In genomic region chr5:178338126-178338749, GRCh38 we compare ENCODE assay signal across 10 cellular contexts.
"Had no signal": no experiment of that assay in that cellular context is flagged by ENCODE, and none has a peak within 500 bp of the region (broad histone marks: within the 10 kb centered on the region; RNA-seq: fewer than 3 reads in every experiment).

No MANE protein-coding gene starts in this region.

- H3K9me3 Mint-ChIP-seq: naive B cell; stimulated activated naive CD8-positive, alpha-beta T cell treated with anti-CD3 and anti-CD28 coated beads, Interleukin-15, Interleukin-2, amounts not matched to agents 100 ng/mL and 50 ng/mL, for 24 hours had no signal

- H3K27me3 Mint-ChIP-seq: activated naive CD8-positive, alpha-beta T cell; stimulated activated naive CD8-positive, alpha-beta T cell treated with anti-CD3 and anti-CD28 coated beads, Interleukin-15, Interleukin-2, amounts not matched to agents 100 ng/mL and 50 ng/mL, for 24 hours had no signal

- DNase-seq: dermis blood vessel endothelial cell; effector memory CD4-positive, alpha-beta T cell; heart right ventricle; naive B cell; stimulated activated CD4-positive, alpha-beta T cell treated with anti-CD3 and anti-CD28 coated beads, Interleukin-15, amount 100 ng/mL, for 24 hours; stimulated activated CD4-positive, alpha-beta T cell treated with anti-CD3 and anti-CD28 coated beads, Interleukin-2, amount 100 ng/mL, for 48 hours; T1000; transverse colon had no signal

- H3K4me3 Mint-ChIP-seq: activated naive CD8-positive, alpha-beta T cell; naive B cell; stimulated activated naive CD8-positive, alpha-beta T cell treated with anti-CD3 and anti-CD28 coated beads, Interleukin-15, Interleukin-2, amounts not matched to agents 100 ng/mL and 50 ng/mL, for 24 hours had no signal

- H3K27ac Mint-ChIP-seq: activated naive CD8-positive, alpha-beta T cell; stimulated activated naive CD8-positive, alpha-beta T cell treated with anti-CD3 and anti-CD28 coated beads, Interleukin-15, Interleukin-2, amounts not matched to agents 100 ng/mL and 50 ng/mL, for 24 hours had no signal

- H3K36me3 Mint-ChIP-seq: activated naive CD8-positive, alpha-beta T cell; naive B cell had no signal
